In genomic region chr4:2377241-2377640, GRCh38 we compare ENCODE assay signal across 36 cellular contexts. TPM values are rescaled to one million over a fixed set of nuclear protein-coding genes. Genes with fewer than 3 reads are reported as not detected.
"Had no signal": no experiment of that assay in that cellular context is flagged by ENCODE, and none has a peak within 500 bp of the region (broad histone marks: within the 10 kb centered on the region; RNA-seq: fewer than 3 reads in every experiment).

No MANE protein-coding gene starts in this region.

- H3K4me3 ChIP-seq: esophagus squamous epithelium, gastroesophageal sphincter had no signal

- H3K27me3 Mint-ChIP-seq: activated CD4-positive, alpha-beta memory T cell treated with anti-CD3 and anti-CD28 coated beads, Interleukin-2, amount 10 ng/mL, durations not matched to agents 7 days and 5 days; activated CD4-positive, alpha-beta T cell treated with anti-CD3 and anti-CD28 coated beads for 36 hours; activated naive CD8-positive, alpha-beta T cell; activated T-cell treated with anti-CD3 and anti-CD28 coated beads, Interleukin-2, amount 50 U/mL, for 24 hours; T-cell had no signal

- DNase-seq: activated CD4-positive, alpha-beta memory T cell treated with anti-CD3 and anti-CD28 coated beads, Interleukin-2, amount 10 ng/mL, durations not matched to agents 7 days and 5 days; activated CD4-positive, alpha-beta T cell treated with anti-CD3 and anti-CD28 coated beads for 36 hours; activated CD4-positive, alpha-beta T cell treated with anti-CD3 and anti-CD28 coated beads, Interleukin-2, amount 10 ng/mL, durations not matched to agents 24 days and 14 days; activated CD4-positive, CD25-positive, alpha-beta regulatory T cell; activated CD4-positive, CD25-positive, alpha-beta regulatory T cell treated with anti-CD3 and anti-CD28 coated beads, Interleukin-2, amount 50 U/mL, for 72 hours; activated CD8-positive, alpha-beta memory T cell treated with anti-CD3 and anti-CD28 coated beads, Interleukin-2, amount 50 U/mL, for 48 hours; activated effector memory CD4-positive, alpha-beta T cell treated with Interleukin-2 at 50 U/mL for 16 hours; activated gamma-delta T cell treated with Interleukin-2 at 50 U/mL for 16 hours; activated naive CD4-positive, alpha-beta T cell treated with anti-CD3 and anti-CD28 coated beads, Interleukin-2, amount 50 U/mL, for 16 hours; activated naive CD4-positive, alpha-beta T cell treated with Interleukin-2 at 50 U/mL for 16 hours; activated T-cell treated with anti-CD3 and anti-CD28 coated beads for 4 hours; activated T-cell treated with anti-CD3 and anti-CD28 coated beads, Interleukin-2, amount 50 U/mL, for 24 hours; activated T-cell treated with anti-CD3 and anti-CD28 coated beads, Interleukin-2, amount 50 U/mL, for 72 hours; amniotic stem cell; anterior cingulate cortex; brain microvascular endothelial cell; cortex of kidney; effector CD8-positive, alpha-beta T cell; esophagus squamous epithelium; foreskin melanocyte; head of caudate nucleus; hippocampal formation; T-cell; T-helper 2 cell had no signal

- H3K27ac Mint-ChIP-seq: activated CD4-positive, alpha-beta memory T cell treated with anti-CD3 and anti-CD28 coated beads, Interleukin-2, amount 10 ng/mL, durations not matched to agents 7 days and 5 days; activated CD4-positive, alpha-beta T cell treated with anti-CD3 and anti-CD28 coated beads for 36 hours; activated CD4-positive, alpha-beta T cell treated with anti-CD3 and anti-CD28 coated beads, Interleukin-2, amount 10 ng/mL, durations not matched to agents 24 days and 14 days; activated naive CD8-positive, alpha-beta T cell; activated T-cell treated with anti-CD3 and anti-CD28 coated beads, Interleukin-2, amount 50 U/mL, for 24 hours; activated T-cell treated with anti-CD3 and anti-CD28 coated beads, Interleukin-2, amount 50 U/mL, for 72 hours; T-cell had no signal

- H3K9me3 ChIP-seq: esophagus squamous epithelium, gastroesophageal sphincter had no signal

- ATAC-seq: activated CD4-positive, alpha-beta T cell treated with anti-CD3 and anti-CD28 coated beads for 36 hours; activated T-cell treated with anti-CD3 and anti-CD28 coated beads, Interleukin-2, amount 50 U/mL, for 72 hours; gastroesophageal sphincter; T-cell had no signal

- H3K4me3 Mint-ChIP-seq: activated CD4-positive, alpha-beta memory T cell treated with anti-CD3 and anti-CD28 coated beads, Interleukin-2, amount 10 ng/mL, durations not matched to agents 7 days and 5 days; activated CD4-positive, alpha-beta T cell treated with anti-CD3 and anti-CD28 coated beads for 36 hours; activated CD4-positive, alpha-beta T cell treated with anti-CD3 and anti-CD28 coated beads, Interleukin-2, amount 10 ng/mL, durations not matched to agents 24 days and 14 days; activated naive CD8-positive, alpha-beta T cell; activated T-cell treated with anti-CD3 and anti-CD28 coated beads, Interleukin-2, amount 50 U/mL, for 24 hours; activated T-cell treated with anti-CD3 and anti-CD28 coated beads, Interleukin-2, amount 50 U/mL, for 72 hours; T-cell had no signal

- H3K27me3 ChIP-seq: esophagus squamous epithelium, gastroesophageal sphincter had no signal

- H3K9me3 Mint-ChIP-seq: activated CD4-positive, alpha-beta T cell treated with anti-CD3 and anti-CD28 coated beads, Interleukin-2, amount 10 ng/mL, durations not matched to agents 24 days and 14 days; activated T-cell treated with anti-CD3 and anti-CD28 coated beads, Interleukin-2, amount 50 U/mL, for 72 hours had no signal

- H3K4me1 Mint-ChIP-seq: activated CD4-positive, alpha-beta T cell treated with anti-CD3 and anti-CD28 coated beads for 36 hours; activated CD4-positive, alpha-beta T cell treated with anti-CD3 and anti-CD28 coated beads, Interleukin-2, amount 10 ng/mL, durations not matched to agents 24 days and 14 days had no signal

- H3K4me1 ChIP-seq: esophagus squamous epithelium, gastroesophageal sphincter had no signal

- H3K27ac ChIP-seq: brain microvascular endothelial cell, epithelial cell of prostate, esophagus squamous epithelium, gastroesophageal sphincter had no signal

- H3K36me3 ChIP-seq: brain microvascular endothelial cell, esophagus squamous epithelium, gastroesophageal sphincter had no signal

RNA-seq across cellular contexts. Expression of gene CFAP99, which starts 41.5 kb away (rescaled TPM):
- total RNA-seq: activated CD4-positive, alpha-beta T cell treated with anti-CD3 and anti-CD28 coated beads, Interleukin-2, amount 10 ng/mL, durations not matched to agents 24 days and 14 days; activated T-cell treated with anti-CD3 and anti-CD28 coated beads, Interleukin-2, amount 50 U/mL, for 72 hours; astrocyte; bronchial epithelial cell; cardiac septum; chondrocyte; dermis microvascular lymphatic vessel endothelial cell; endothelial cell of umbilical vein; fibroblast of villous mesenchyme; gastroesophageal sphincter; glomerular endothelial cell had no signal
- polyA plus RNA-seq: fibroblast of lung had no signal
